In genomic region chr15:98854496-98854895, GRCh38 we compare ENCODE assay signal across 1 cellular context.
TF ChIP-seq lines count a peak whose summit lies in the region.

No MANE protein-coding gene starts in this region.

TF ChIP-seq in H1, 55 proteins besides CTCF, POLR2A, EP300 and RAD21 (continued from another document):
- TF ChIP-seq SP2 (IDR thresholded peaks at IDR 0.05; ENCODE audit: low read length) (no peak), RFX5 (IDR thresholded peaks at IDR 0.05; ENCODE audit: borderline replicate concordance, low read depth, low read length) (no peak), CHD7 (IDR thresholded peaks at IDR 0.05; ENCODE audit: insufficient replicate concordance, low read length) (no peak)
